ENCODE assay signal across 20 cellular contexts in genomic region chr20:63315982-63316491, GRCh38. TPM values are rescaled to one million over a fixed set of nuclear protein-coding genes. Genes with fewer than 3 reads are reported as not detected.
DNase-seq lines count a peak whose midpoint lies in the region; ATAC-seq lines count a peak whose summit lies in the region.
"Had no signal": no experiment of that assay in that cellular context is flagged by ENCODE, and none has a peak within 500 bp of the region (broad histone marks: within the 10 kb centered on the region; RNA-seq: fewer than 3 reads in every experiment).

No MANE protein-coding gene starts in this region.

- H3K4me3 Mint-ChIP-seq in activated naive CD8-positive, alpha-beta T cell treated with anti-CD3 and anti-CD28 coated beads, Interleukin-2, amount 10 ng/mL, durations not matched to agents 7 days and 5 days, result no peak overlapping the region
- H3K4me3 Mint-ChIP-seq in activated naive CD8-positive, alpha-beta T cell treated with anti-CD3 and anti-CD28 coated beads for 36 hours, result no peak overlapping the region
- H3K4me3 Mint-ChIP-seq: CD4-positive, alpha-beta T cell had no signal

- DNase-seq in activated naive CD8-positive, alpha-beta T cell treated with anti-CD3 and anti-CD28 coated beads, Interleukin-2, amount 10 ng/mL, durations not matched to agents 7 days and 5 days, result peak; percentile 14
- no peak for DNase-seq in activated naive CD8-positive, alpha-beta T cell treated with anti-CD3 and anti-CD28 coated beads for 36 hours
- DNase-seq in MG63 (peak; percentile 1), right cardiac atrium (peak in 2 of 3 donors; percentile 43 to 59), posterior vena cava (ENCODE audit: low spot score) (peak; percentile 76), NCI-H524 treated with DMSO at 0.1 percent for 48 hours (lab: John Stamatoyannopoulos, UW) (no peak), T-helper 9 cell (no peak), NCI-H1436 treated with DMSO at 0.1 percent for 48 hours (lab: John Stamatoyannopoulos, UW) (no peak)
- DNase-seq: ACHN; AML-193; Calu3; CD4-positive, alpha-beta T cell; H7; KG1; NCI-H1436; NCI-H2029 treated with DMSO at 0.1 percent for 48 hours; NCI-H510A; NCI-H82; PC-9 had no signal

- no peak for ATAC-seq in activated naive CD8-positive, alpha-beta T cell treated with anti-CD3 and anti-CD28 coated beads, Interleukin-2, amount 10 ng/mL, durations not matched to agents 7 days and 5 days (ENCODE audit: low read depth)
- no peak for ATAC-seq in right cardiac atrium
- ATAC-seq: HepG2 had no signal

- 85% methylated on average over 24 of the region's 24 CpGs for WGBS in right cardiac atrium

- no peaks in the 10 kb centered on the region for H3K4me1 ChIP-seq in right cardiac atrium (ENCODE audit: control insufficient read depth, insufficient read depth, low read length)

- POLR2A ChIA-PET in activated naive CD8-positive, alpha-beta T cell treated with anti-CD3 and anti-CD28 coated beads, Interleukin-2, amount 10 ng/mL, durations not matched to agents 7 days and 5 days (lab: Charles Lee), result no interaction called here

- H3K36me3 ChIP-seq in MG63, result no peaks in the 10 kb centered on the region

- no peaks in the 10 kb centered on the region for H3K27me3 Mint-ChIP-seq in activated naive CD8-positive, alpha-beta T cell treated with anti-CD3 and anti-CD28 coated beads, Interleukin-2, amount 10 ng/mL, durations not matched to agents 7 days and 5 days
- no peaks in the 10 kb centered on the region for H3K27me3 Mint-ChIP-seq in activated naive CD8-positive, alpha-beta T cell treated with anti-CD3 and anti-CD28 coated beads for 36 hours
- H3K27me3 Mint-ChIP-seq: CD4-positive, alpha-beta T cell had no signal

- H3K36me3 Mint-ChIP-seq in activated naive CD8-positive, alpha-beta T cell treated with anti-CD3 and anti-CD28 coated beads, Interleukin-2, amount 10 ng/mL, durations not matched to agents 7 days and 5 days, result no peaks in the 10 kb centered on the region
- no peaks in the 10 kb centered on the region for H3K36me3 Mint-ChIP-seq in activated naive CD8-positive, alpha-beta T cell treated with anti-CD3 and anti-CD28 coated beads for 36 hours

- no peaks in the 10 kb centered on the region for H3K9me3 Mint-ChIP-seq in activated naive CD8-positive, alpha-beta T cell treated with anti-CD3 and anti-CD28 coated beads, Interleukin-2, amount 10 ng/mL, durations not matched to agents 7 days and 5 days
- no peaks in the 10 kb centered on the region for H3K9me3 Mint-ChIP-seq in activated naive CD8-positive, alpha-beta T cell treated with anti-CD3 and anti-CD28 coated beads for 36 hours
- H3K9me3 Mint-ChIP-seq: CD4-positive, alpha-beta T cell had no signal

- H3K27ac ChIP-seq in right cardiac atrium (ENCODE audit: low read length), result no peak overlapping the region
- H3K27ac ChIP-seq: PC-9 had no signal

- no peaks in the 10 kb centered on the region for H3K4me1 Mint-ChIP-seq in activated naive CD8-positive, alpha-beta T cell treated with anti-CD3 and anti-CD28 coated beads, Interleukin-2, amount 10 ng/mL, durations not matched to agents 7 days and 5 days
- no peaks in the 10 kb centered on the region for H3K4me1 Mint-ChIP-seq in activated naive CD8-positive, alpha-beta T cell treated with anti-CD3 and anti-CD28 coated beads for 36 hours

- H3K4me3 ChIP-seq in MG63 (no peak overlapping the region), right cardiac atrium (ENCODE audit: low read length) (no peak overlapping the region)
- H3K4me3 ChIP-seq: PC-9 had no signal

- H3K27ac Mint-ChIP-seq in activated naive CD8-positive, alpha-beta T cell treated with anti-CD3 and anti-CD28 coated beads, Interleukin-2, amount 10 ng/mL, durations not matched to agents 7 days and 5 days, result no peak overlapping the region
- H3K27ac Mint-ChIP-seq in activated naive CD8-positive, alpha-beta T cell treated with anti-CD3 and anti-CD28 coated beads for 36 hours, result no peak overlapping the region
- H3K27ac Mint-ChIP-seq: CD4-positive, alpha-beta T cell had no signal

- no peaks in the 10 kb centered on the region for H3K27me3 ChIP-seq in MG63
- no peaks in the 10 kb centered on the region for H3K27me3 ChIP-seq in right cardiac atrium (ENCODE audit: control insufficient read depth, insufficient read depth)

- intact Hi-C loops in right cardiac atrium (cut with DNase I) (no loop called here), posterior vena cava (cut with DNase I) (no loop called here)

- H3K9me3 ChIP-seq in MG63 (no peaks in the 10 kb centered on the region), right cardiac atrium (ENCODE audit: control insufficient read depth, low read length) (no peaks in the 10 kb centered on the region)

RNA-seq across cellular contexts. Expression of gene COL20A1, which starts 23.1 kb away (rescaled TPM):
- total RNA-seq in activated naive CD8-positive, alpha-beta T cell treated with anti-CD3 and anti-CD28 coated beads, Interleukin-2, amount 10 ng/mL, durations not matched to agents 7 days and 5 days, result under 1 TPM in 1 of 2 experiments, not detected in 1; 0.26 TPM
- under 1 TPM in 1 of 2 experiments, not detected in 1; 0.08 TPM for total RNA-seq in activated naive CD8-positive, alpha-beta T cell treated with anti-CD3 and anti-CD28 coated beads for 36 hours
- not detected in 2 replicates for total RNA-seq in MG63 (2014; rRNA removed; shearing (Covaris generic); ENCODE audit: low replicate concordance)
- total RNA-seq in right cardiac atrium, result not detected
- not detected for polyA plus RNA-seq in right cardiac atrium
- total RNA-seq in posterior vena cava, result under 1 TPM in 1 of 2 donors, not detected in 1; 0.14 TPM
- total RNA-seq: Calu3, HepG2, PC-9 had no signal
- polyA plus RNA-seq: HepG2 had no signal

RNA-seq across cellular contexts. Expression of gene ARFGAP1, which starts 43.4 kb away (rescaled TPM):
- total RNA-seq in activated naive CD8-positive, alpha-beta T cell treated with anti-CD3 and anti-CD28 coated beads, Interleukin-2, amount 10 ng/mL, durations not matched to agents 7 days and 5 days, result 10 to 100 TPM; 86.1 to 87.6 TPM
- total RNA-seq in activated naive CD8-positive, alpha-beta T cell treated with anti-CD3 and anti-CD28 coated beads for 36 hours, result 10 to 100 TPM; 62.5 to 66.6 TPM
- total RNA-seq in MG63 (2014; rRNA removed; shearing (Covaris generic); ENCODE audit: low replicate concordance), result 67.2 and 83.8 TPM in 2 replicates
- total RNA-seq in right cardiac atrium, result 10 to 100 TPM; 39.5 to 50.7 (median 41.7) TPM
- polyA plus RNA-seq in right cardiac atrium, result 36.9 TPM
- 10 to 100 TPM; 58.6 to 62.6 TPM for total RNA-seq in posterior vena cava

RNA-seq across cellular contexts. Expression of gene CHRNA4, which starts 45.1 kb away (rescaled TPM):
- total RNA-seq in activated naive CD8-positive, alpha-beta T cell treated with anti-CD3 and anti-CD28 coated beads, Interleukin-2, amount 10 ng/mL, durations not matched to agents 7 days and 5 days, result not detected
- total RNA-seq in activated naive CD8-positive, alpha-beta T cell treated with anti-CD3 and anti-CD28 coated beads for 36 hours, result not detected
- total RNA-seq in MG63 (2014; rRNA removed; shearing (Covaris generic); ENCODE audit: low replicate concordance), result not detected in 2 replicates
- total RNA-seq in right cardiac atrium (under 1 TPM in 3 of 4 donors, not detected in 1; 0.17 to 0.54 (median 0.38) TPM), posterior vena cava (not detected)
- polyA plus RNA-seq in right cardiac atrium, result 0.02 TPM
- total RNA-seq: Calu3; CD4-positive, alpha-beta T cell; HepG2; PC-9 had no signal
- polyA plus RNA-seq: HepG2 had no signal

Comparison
In these comparisons a context has a peak if more than half of its experiments do, and no peak if none do; other contexts are left out.
1. DNase-seq: peak in activated naive CD8-positive, alpha-beta T cell treated with anti-CD3 and anti-CD28 coated beads, Interleukin-2, amount 10 ng/mL, durations not matched to agents 7 days and 5 days (single experiment), MG63 (single experiment), right cardiac atrium (2 of 3) and posterior vena cava (single experiment); none in activated naive CD8-positive, alpha-beta T cell treated with anti-CD3 and anti-CD28 coated beads for 36 hours (single experiment), NCI-H524 treated with DMSO at 0.1 percent for 48 hours (single experiment), T-helper 9 cell (single experiment) and NCI-H1436 treated with DMSO at 0.1 percent for 48 hours (single experiment).